Comparison of ENCODE assay signal across 8 cellular contexts in the genomic region with DNA sequence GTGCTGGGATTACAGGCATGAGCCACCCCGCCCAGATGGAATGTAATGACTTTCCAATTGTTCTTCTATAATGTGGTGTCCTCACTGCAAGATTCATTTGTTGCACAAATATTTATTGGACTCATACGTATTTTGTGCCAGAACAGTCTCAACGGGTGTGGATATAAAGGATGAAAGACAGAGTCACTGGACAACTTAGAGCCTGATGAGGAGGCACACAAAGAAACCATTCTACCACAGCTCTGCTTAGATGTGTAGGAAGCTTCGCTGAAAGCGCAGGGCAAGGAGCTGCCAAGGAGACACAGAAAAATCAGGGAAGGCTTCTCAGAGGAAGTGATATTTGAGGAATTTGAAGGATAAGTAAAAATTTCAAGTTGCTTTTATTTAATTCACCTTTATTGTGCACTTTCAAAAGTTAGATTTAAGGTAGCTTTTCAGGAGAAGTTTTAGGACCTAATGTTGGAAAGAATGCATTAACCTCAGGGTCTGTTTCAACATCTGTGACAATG.
"Had no signal": no experiment of that assay in that cellular context is flagged by ENCODE, and none has a peak within 500 bp of the region (broad histone marks: within the 10 kb centered on the region; RNA-seq: fewer than 3 reads in every experiment).

No MANE protein-coding gene starts in this region.

- H3K4me2 ChIP-seq: GM23338 had no signal

- H3K27ac ChIP-seq: HL-60 had no signal

- ATAC-seq: GM23338, HepG2 had no signal

- DNase-seq: H9, HCEC 1CT, KG1 had no signal

- H3K4me3 ChIP-seq: GM23338 had no signal

- FAIRE-seq: H1, H54, HepG2 had no signal
